Comparison of ENCODE assay signal across 8 cellular contexts in the genomic region with DNA sequence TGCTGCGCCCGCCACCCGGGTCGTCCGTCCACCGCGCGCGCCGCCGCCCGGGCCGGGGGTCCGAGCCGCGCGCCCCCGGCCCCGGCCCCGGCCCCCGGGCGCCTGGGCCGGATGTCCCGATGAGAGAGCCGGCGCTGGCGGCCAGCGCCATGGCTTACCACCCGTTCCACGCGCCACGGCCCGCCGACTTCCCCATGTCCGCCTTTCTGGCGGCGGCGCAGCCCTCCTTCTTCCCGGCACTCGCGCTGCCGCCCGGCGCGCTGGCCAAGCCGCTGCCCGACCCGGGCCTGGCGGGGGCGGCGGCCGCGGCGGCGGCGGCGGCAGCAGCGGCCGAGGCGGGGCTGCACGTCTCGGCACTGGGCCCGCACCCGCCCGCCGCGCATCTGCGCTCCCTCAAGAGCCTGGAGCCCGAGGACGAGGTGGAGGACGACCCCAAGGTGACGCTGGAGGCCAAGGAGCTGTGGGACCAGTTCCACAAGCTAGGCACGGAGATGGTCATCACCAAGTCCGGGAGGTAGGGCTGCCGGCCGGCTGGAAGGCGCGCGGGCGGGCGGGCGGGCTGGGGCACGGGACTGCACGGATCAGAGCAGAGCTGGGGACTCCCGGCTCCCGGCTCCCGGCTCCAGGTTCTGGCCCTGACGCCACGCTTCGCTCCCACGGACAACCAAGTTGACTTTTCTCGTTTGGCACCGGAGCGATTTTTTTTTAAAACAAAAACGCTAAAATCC. TPM values are rescaled to one million over a fixed set of nuclear protein-coding genes. Genes with fewer than 3 reads are reported as not detected.
A peak's percentile ranks its signal among the peaks of the same experiment; 100 is the strongest.
DNase-seq lines count a peak whose midpoint lies in the region; ATAC-seq, FAIRE-seq and TF ChIP-seq lines count a peak whose summit lies in the region.

No MANE protein-coding gene starts in this region.

- TF ChIP-seq CTCF in endothelial cell (IDR thresholded peaks at IDR 0.05; ENCODE audit: unreplicated experiment) (no peak), pancreas (IDR thresholded peaks at IDR 0.05) (no peak)

- no peak overlapping the region for H2AFZ ChIP-seq in Karpas-422 (ENCODE audit: low read length)

- no peaks in the 10 kb centered on the region for H3K9me3 ChIP-seq in NT2/D1 (ENCODE audit: insufficient read depth, low read length)
- no peaks in the 10 kb centered on the region for H3K9me3 ChIP-seq in pancreas
- no peaks in the 10 kb centered on the region for H3K9me3 ChIP-seq in Karpas-422 (ENCODE audit: low read length)

- H3K9me2 ChIP-seq in Karpas-422 (replicated peaks; ENCODE audit: insufficient read depth, low read length), result no peaks in the 10 kb centered on the region

- H3K4me3 ChIP-seq in NT2/D1 (ENCODE audit: insufficient read length, low read depth) (peak overlapping the region; percentile 36), pancreas (peak overlapping the region; percentile 3 to 62 (median 28)), Karpas-422 (ENCODE audit: low read length) (no peak overlapping the region)

- peak; percentile 75 for DNase-seq in D341Med (ENCODE audit: low spot score)
- DNase-seq in NT2/D1 (ENCODE audit: low read depth, low spot score), result no peak
- no peak for DNase-seq in endothelial cell (ENCODE audit: low spot score)
- peak in 1 of 6 donors; percentile 70 for DNase-seq in pancreas
- no peak for DNase-seq in SKM-1 treated with dmso at 0.1 percent for 144 hours (lab: John Stamatoyannopoulos, UW; ENCODE audit: unreplicated experiment)
- DNase-seq in kidney tubule cell (ENCODE audit: low spot score), result no peak
- no peak for DNase-seq in Karpas-422

- H3K36me3 ChIP-seq in NT2/D1 (ENCODE audit: insufficient read depth, insufficient read length, low read length) (no peaks in the 10 kb centered on the region), pancreas (no peaks in the 10 kb centered on the region), Karpas-422 (ENCODE audit: insufficient read depth, low read length) (no peaks in the 10 kb centered on the region)

- no peak overlapping the region for H3K27ac ChIP-seq in pancreas
- no peak overlapping the region for H3K27ac ChIP-seq in Karpas-422 (ENCODE audit: low read length)

- H3K27me3 Mint-ChIP-seq in endothelial cell (ENCODE audit: unreplicated experiment), result peaks cover 43% of the 10 kb centered on the region

- ATAC-seq in pancreas (peak in 3 of 4 donors; percentile 8 to 20 (median 12)), HG03039 (IDR thresholded peaks at IDR 0.05; ENCODE audit: unreplicated experiment) (no peak)

- no peak overlapping the region for H3K27ac Mint-ChIP-seq in endothelial cell (ENCODE audit: unreplicated experiment)

- H3K4me1 Mint-ChIP-seq in endothelial cell (ENCODE audit: unreplicated experiment), result peaks cover 20% of the 10 kb centered on the region

- H3K4me3 Mint-ChIP-seq in endothelial cell (ENCODE audit: unreplicated experiment), result peak overlapping the region; percentile 25

- peaks cover 5% of the 10 kb centered on the region for H3K36me3 Mint-ChIP-seq in endothelial cell (ENCODE audit: low read depth, unreplicated experiment)

- FAIRE-seq in pancreas (lab: Jason Lieb, UNC), result no peak

- H3K4me1 ChIP-seq in NT2/D1 (ENCODE audit: insufficient read depth, insufficient read length) (peaks cover 37% of the 10 kb centered on the region), pancreas (peaks cover 0 to 25% (median 13%) of the 10 kb centered on the region in 3 donors), Karpas-422 (ENCODE audit: low read length) (no peaks in the 10 kb centered on the region)

- no peaks in the 10 kb centered on the region for H4K20me1 ChIP-seq in Karpas-422 (ENCODE audit: insufficient read depth, low read depth, low read length)

- intact Hi-C loops in pancreas (cut with DNase I), result no loop called here

- peak overlapping the region; percentile 61 for H3K9ac ChIP-seq in NT2/D1 (ENCODE audit: insufficient read length, low read depth)
- no peak overlapping the region for H3K9ac ChIP-seq in Karpas-422 (ENCODE audit: low read length)

- H3K79me2 ChIP-seq in Karpas-422 (ENCODE audit: low read length), result no peaks in the 10 kb centered on the region

- H3K4me2 ChIP-seq in Karpas-422 (ENCODE audit: low read depth, low read length, poor library complexity, severe bottlenecking), result no peak overlapping the region

- H3K9me3 Mint-ChIP-seq in endothelial cell (ENCODE audit: unreplicated experiment), result no peaks in the 10 kb centered on the region

- 1 to 2% methylated on average over 49 to 95 of the region's 95 CpGs for WGBS in pancreas, 2 donors

- H3K27me3 ChIP-seq in NT2/D1 (ENCODE audit: insufficient read depth, insufficient read length) (peaks cover 97% of the 10 kb centered on the region), pancreas (peaks cover 0 to 50% (median 11%) of the 10 kb centered on the region in 4 donors), Karpas-422 (ENCODE audit: low read length) (no peaks in the 10 kb centered on the region)

RNA-seq across cellular contexts. Expression of a gene that starts 0.6 kb away (rescaled TPM):
- total RNA-seq in endothelial cell (ENCODE audit: unreplicated experiment) (0.23 TPM), pancreas (1 to 10 TPM; 1.2 to 9.7 (median 2.3) TPM)
- 10 to 100 TPM in 1 of 2 donors, 1 to 10 TPM in 1; 5.9 to 12.1 TPM for polyA plus RNA-seq in pancreas
- 0.07 TPM in 1 of 2 replicates, not detected in the other for total RNA-seq in Karpas-422 (2014; rRNA removed; shearing (Covaris generic); ENCODE audit: low replicate concordance)

RNA-seq across cellular contexts. Expression of a gene that starts 52.0 kb away (rescaled TPM):
- total RNA-seq in endothelial cell (ENCODE audit: unreplicated experiment) (1.1 TPM), pancreas (not detected)
- not detected for polyA plus RNA-seq in pancreas
- total RNA-seq in Karpas-422 (2014; rRNA removed; shearing (Covaris generic); ENCODE audit: low replicate concordance), result not detected in 2 replicates
